29 cellular contexts compared by ENCODE assay signal in genomic region chr22:24451162-24451561, GRCh38. TPM values are rescaled to one million over a fixed set of nuclear protein-coding genes. Genes with fewer than 3 reads are reported as not detected.
"Had no signal": no experiment of that assay in that cellular context is flagged by ENCODE, and none has a peak within 500 bp of the region (broad histone marks: within the 10 kb centered on the region; RNA-seq: fewer than 3 reads in every experiment).

No MANE protein-coding gene starts in this region.

- H3K9me3 ChIP-seq: breast epithelium, colonic mucosa, gastrocnemius medialis, lower lobe of right lung, neutrophil, suprapubic skin, tibial artery had no signal

- FAIRE-seq: kidney had no signal

- H3K27me3 ChIP-seq: breast epithelium, colonic mucosa, dorsolateral prefrontal cortex, gastrocnemius medialis, neutrophil, stomach, suprapubic skin, tibial artery had no signal

- H3K4me3 ChIP-seq: breast epithelium, colonic mucosa, dorsolateral prefrontal cortex, gastrocnemius medialis, lower lobe of right lung, skin epidermis, stomach, suprapubic skin, tibial artery had no signal

- H3K4me1 ChIP-seq: breast epithelium, colonic mucosa had no signal

- H3K36me3 ChIP-seq: breast epithelium, colonic mucosa, gastrocnemius medialis, lower lobe of right lung, stomach, suprapubic skin, tibial artery had no signal

- DNase-seq: activated CD4-positive, alpha-beta T cell treated with anti-CD3 and anti-CD28 coated beads for 4 hours; activated CD4-positive, alpha-beta T cell treated with anti-CD3 and anti-CD28 coated beads, Interleukin-2, amount 50 U/mL, for 4 hours; activated naive CD4-positive, alpha-beta T cell; activated T-cell treated with anti-CD3 and anti-CD28 coated beads for 4 hours; activated T-cell treated with anti-CD3 and anti-CD28 coated beads, Interleukin-2, amount 50 U/mL, for 72 hours; colonic mucosa; dorsolateral prefrontal cortex; effector memory CD4-positive, alpha-beta T cell; erythroblast; gastrocnemius medialis; hypothalamus; immature natural killer cell; kidney; lower lobe of right lung; mesenchymal stem cell; stimulated activated CD4-positive, alpha-beta T cell treated with anti-CD3 and anti-CD28 coated beads, Interleukin-1b, Interleukin-23, amount 100 ng/mL, for 48 hours; stimulated activated CD4-positive, alpha-beta T cell treated with anti-CD3 and anti-CD28 coated beads, Interleukin-4, amount 100 ng/mL, for 4 hours; stimulated activated naive B cell treated with anti-CD40 and anti-IgM and Interleukin-4, amounts not matched to agents 10 μg/mL and 1 μg/mL and 100 μg/mL, for 72 hours; stomach; T-helper 1 cell had no signal

- H3K27ac ChIP-seq: breast epithelium, colonic mucosa, dorsolateral prefrontal cortex, gastrocnemius medialis, lower lobe of right lung, skin epidermis, stomach, suprapubic skin, tibial artery had no signal

- ATAC-seq: activated naive CD4-positive, alpha-beta T cell treated with anti-CD3 and anti-CD28 coated beads, Interleukin-2, amount 50 U/mL, for 72 hours; activated T-cell treated with anti-CD3 and anti-CD28 coated beads, Interleukin-2, amount 50 U/mL, for 72 hours; gastrocnemius medialis; lower lobe of right lung; natural killer cell treated with Interleukin-12 subunit alpha and Interleukin-12 subunit beta and Interleukin-15 and Interleukin-18, amount 100 ng/mL, for 72 hours; sciatic nerve; stimulated activated naive B cell treated with anti-CD40 and anti-IgM and Interleukin-4, amounts not matched to agents 10 μg/mL and 1 μg/mL and 100 μg/mL, for 72 hours had no signal

RNA-seq across cellular contexts. Expression of gene UPB1, which starts 44.0 kb away (rescaled TPM):
- total RNA-seq: osteocyte had no signal
- polyA plus RNA-seq: immature natural killer cell had no signal
